ENCODE assay signal across 15 cellular contexts in genomic region chr10:130038611-130039109, GRCh38.
DNase-seq lines count a peak whose midpoint lies in the region; ATAC-seq and TF ChIP-seq lines count a peak whose summit lies in the region.
"Had no signal": no experiment of that assay in that cellular context is flagged by ENCODE, and none has a peak within 500 bp of the region (broad histone marks: within the 10 kb centered on the region; RNA-seq: fewer than 3 reads in every experiment).

No MANE protein-coding gene starts in this region.

- H3K36me3 Mint-ChIP-seq in chondrocyte (ENCODE audit: low read depth), result no peaks in the 10 kb centered on the region

- TF ChIP-seq CTCF in RWPE2 (IDR thresholded peaks at IDR 0.05; ENCODE audit: poor library complexity, severe bottlenecking) (no peak), chondrocyte (IDR thresholded peaks at IDR 0.05) (no peak), upper lobe of right lung (IDR thresholded peaks at IDR 0.05) (no peak), GM20000 (IDR thresholded peaks at IDR 0.05; ENCODE audit: extremely low read depth, missing control alignments) (no peak)

- no peak overlapping the region for H3K4me3 Mint-ChIP-seq in chondrocyte (ENCODE audit: unreplicated experiment)
- H3K4me3 Mint-ChIP-seq: CD4-positive, alpha-beta T cell; GM23338; HFFc6 had no signal

- no peaks in the 10 kb centered on the region for H3K4me1 Mint-ChIP-seq in chondrocyte (ENCODE audit: low read depth)

- H3K9me3 ChIP-seq in RWPE2 (ENCODE audit: severe bottlenecking) (no peaks in the 10 kb centered on the region), upper lobe of right lung (no peaks in the 10 kb centered on the region)
- H3K9me3 ChIP-seq: BE2C, Caco-2 had no signal

- H3K36me3 ChIP-seq in RWPE2 (ENCODE audit: low read depth) (no peaks in the 10 kb centered on the region), upper lobe of right lung (no peaks in the 10 kb centered on the region)
- H3K36me3 ChIP-seq: BE2C had no signal

- H3K9me3 Mint-ChIP-seq in chondrocyte (ENCODE audit: low read depth), result no peaks in the 10 kb centered on the region
- H3K9me3 Mint-ChIP-seq: CD4-positive, alpha-beta T cell; GM23338; HFFc6 had no signal

- DNase-seq in RWPE2 (ENCODE audit: low spot score) (peak; percentile 19), chondrocyte (ENCODE audit: low spot score) (peak; percentile 67), mesenteric fat pad (ENCODE audit: low spot score) (peak; percentile 87), upper lobe of right lung (peak; percentile 19), midbrain (lab: John Stamatoyannopoulos, UW) (no peak), GM20000 (ENCODE audit: low spot score) (no peak)
- DNase-seq: ACHN; BE2C; CD4-positive, alpha-beta T cell; HFFc6 had no signal

- no peak overlapping the region for H3K27ac Mint-ChIP-seq in chondrocyte (ENCODE audit: unreplicated experiment)
- H3K27ac Mint-ChIP-seq: CD4-positive, alpha-beta T cell; GM23338; HFFc6 had no signal

- ATAC-seq in RWPE2 (ENCODE audit: low read depth), result no peak
- ATAC-seq in upper lobe of right lung, result no peak
- no peak for ATAC-seq in HG03571 (IDR thresholded peaks at IDR 0.05; ENCODE audit: unreplicated experiment)
- ATAC-seq: GM23338, HCT116 had no signal

- peaks cover 12% of the 10 kb centered on the region for H3K27me3 Mint-ChIP-seq in chondrocyte (ENCODE audit: low read depth)

- H3K27me3 ChIP-seq in RWPE2 (ENCODE audit: insufficient read depth, poor library complexity, severe bottlenecking), result no peaks in the 10 kb centered on the region
- no peaks in the 10 kb centered on the region for H3K27me3 ChIP-seq in upper lobe of right lung
- H3K27me3 ChIP-seq: BE2C had no signal

- intact Hi-C loops in upper lobe of right lung (cut with DNase I), result no loop called here

- no peak overlapping the region for H3K27ac ChIP-seq in RWPE2 (ENCODE audit: poor library complexity, severe bottlenecking)
- no peak overlapping the region for H3K27ac ChIP-seq in upper lobe of right lung
- H3K27ac ChIP-seq: C4-2B had no signal

- no peak overlapping the region for H3K4me3 ChIP-seq in RWPE2 (ENCODE audit: severe bottlenecking)
- no peak overlapping the region for H3K4me3 ChIP-seq in upper lobe of right lung
- H3K4me3 ChIP-seq: GM23338 had no signal

- H3K4me1 ChIP-seq in RWPE2 (ENCODE audit: insufficient read depth, poor library complexity, severe bottlenecking), result no peaks in the 10 kb centered on the region
- H3K4me1 ChIP-seq in upper lobe of right lung, result no peaks in the 10 kb centered on the region
- H3K4me1 ChIP-seq: BE2C, Caco-2 had no signal

Comparison
In these comparisons a context has a peak if more than half of its experiments do, and no peak if none do; other contexts are left out.
1. DNase-seq: peak in RWPE2 (single experiment), chondrocyte (single experiment), mesenteric fat pad (single experiment) and upper lobe of right lung (single experiment); none in midbrain (single experiment) and GM20000 (single experiment).